ENCODE assay signal across 32 cellular contexts in genomic region chr11:22203281-22203680, GRCh38. TPM values are rescaled to one million over a fixed set of nuclear protein-coding genes. Genes with fewer than 3 reads are reported as not detected.
DNase-seq lines count a peak whose midpoint lies in the region; ATAC-seq, FAIRE-seq and TF ChIP-seq lines count a peak whose summit lies in the region.
"Had no signal": no experiment of that assay in that cellular context is flagged by ENCODE, and none has a peak within 500 bp of the region (broad histone marks: within the 10 kb centered on the region; RNA-seq: fewer than 3 reads in every experiment).

No MANE protein-coding gene starts in this region.

- in situ Hi-C loops in GM12878 (cut with MboI), result no loop called here

- POLR2A ChIA-PET in GM12878 (lab: Charles Lee), result no interaction called here

- DNase-seq in GM12878 (ENCODE audit: low read depth, low spot score) (no peak), GM19239 (ENCODE audit: insufficient read length, low spot score) (no peak), tibial nerve (ENCODE audit: low spot score in 2 of 2) (no peak), iPS-NIHi7 (ENCODE audit: extremely low spot score) (no peak)
- DNase-seq: activated CD4-positive, alpha-beta T cell treated with anti-CD3 and anti-CD28 coated beads for 4 hours; caudate nucleus; CD4-positive, CD25-positive, alpha-beta regulatory T cell; head of caudate nucleus; left cardiac atrium; mesenchymal stem cell; NCI-H1048; NCI-H187; NCI-H526 treated with DMSO at 0.1 percent for 48 hours; occipital lobe; retina; stimulated activated naive CD4-positive, alpha-beta T cell; T-helper 2 cell; testis had no signal

- SMC1A ChIA-PET in GM12878 (lab: Charles Lee; ENCODE audit: uncharacterized antibody, unreplicated experiment), result interaction anchor here (0.9 to 4.1 kb wide), 9 partner anchors 9 to 41 kb away, joined by 3 to 22 read pairs (median 5); no protein-coding TSS in a partner anchor

- CTCF ChIA-PET in GM12878 (lab: Yijun Ruan, JAX), result interaction anchor here (1.0 to 2.1 kb wide), 6 partner anchors 11 to 584 kb away, joined by 3 to 10 read pairs (median 6); partner anchors contain the start of gene ANO5

- BruUV-seq in GM12878 (replicated peaks; lab: Mats Ljungman, UMichigan), result no TSS peak

- H3K9me3 ChIP-seq in GM12878 (replicated peaks; ENCODE audit: control insufficient read depth, insufficient read depth, low read length), result no peaks in the 10 kb centered on the region
- H3K9me3 ChIP-seq in tibial nerve, result no peaks in the 10 kb centered on the region
- H3K9me3 ChIP-seq: ascending aorta, testis, vagina had no signal

- no peak for TF ChIP-seq CTCF in GM12878 (IDR thresholded peaks at IDR 0.05 in 2 of 3, conservative IDR thresholded peaks at IDR 0.05 in 1 of 3; ENCODE audit: control insufficient read depth in 2 of 3, extremely low read depth in 1 of 3, insufficient read depth in 1 of 3, low read depth in 3 of 3, low read length in 3 of 3)
- no peak for TF ChIP-seq CTCF in tibial nerve (IDR thresholded peaks at IDR 0.05)

- no peaks in the 10 kb centered on the region for H4K20me1 ChIP-seq in GM12878 (ENCODE audit: control insufficient read depth, insufficient read depth)

- no peaks in the 10 kb centered on the region for H3K36me3 ChIP-seq in GM12878 (ENCODE audit: control insufficient read depth in 2 of 2, insufficient read depth in 2 of 2, low read length in 1 of 2)
- H3K36me3 ChIP-seq in tibial nerve, result no peaks in the 10 kb centered on the region
- H3K36me3 ChIP-seq: ascending aorta, vagina had no signal

- WGBS in GM12878 (ENCODE audit: insufficient coverage, insufficient replicate concordance, low lambda C conversion rate, missing lambda C conversion rate), result 2% methylated on average over 4 of the region's 4 CpGs
- WGBS in tibial nerve, 2 donors, result 95 to 97% methylated on average over 4 of the region's 4 CpGs

- no peaks in the 10 kb centered on the region for H3K27me3 ChIP-seq in GM12878 (replicated peaks in 1 of 2; ENCODE audit: control insufficient read depth in 2 of 2, insufficient read depth in 2 of 2, low read length in 1 of 2)
- H3K27me3 ChIP-seq in tibial nerve, result no peaks in the 10 kb centered on the region
- H3K27me3 ChIP-seq: ascending aorta, testis, vagina had no signal

- no peaks in the 10 kb centered on the region for H3K79me2 ChIP-seq in GM12878 (ENCODE audit: control insufficient read depth, insufficient read depth, low read length)

- H2AFZ ChIP-seq in GM12878 (ENCODE audit: control insufficient read depth, low read depth, low read length), result no peak overlapping the region

- no peak for TF ChIP-seq POLR2A in GM12878 (IDR thresholded peaks at IDR 0.05; ENCODE audit: low read depth, low read length)
- no peak for TF ChIP-seq POLR2A in tibial nerve (IDR thresholded peaks at IDR 0.05)

- H3K27ac ChIP-seq in GM12878 (ENCODE audit: control insufficient read depth, insufficient read depth), result no peak overlapping the region
- H3K27ac ChIP-seq in tibial nerve, result no peak overlapping the region
- H3K27ac ChIP-seq: ascending aorta, HL-60, RWPE1, SK-N-MC, testis, vagina had no signal

- H3K9ac ChIP-seq in GM12878 (ENCODE audit: control insufficient read depth, insufficient read depth, low read length), result no peak overlapping the region

- no peak for TF ChIP-seq RAD21 in GM12878 (IDR thresholded peaks at IDR 0.05; ENCODE audit: insufficient read depth, low read depth, low read length)

- intact Hi-C loops in GM12878 (cut with micrococcal nuclease; ENCODE audit: unreplicated experiment), result no loop called here

- no peak overlapping the region for H3K4me2 ChIP-seq in GM12878 (ENCODE audit: control insufficient read depth, insufficient read depth)
- H3K4me2 ChIP-seq: smooth muscle cell had no signal

- TF ChIP-seq EP300 in GM12878 (IDR thresholded peaks at IDR 0.05; ENCODE audit: borderline replicate concordance in 1 of 2, control insufficient read depth in 1 of 2, low read depth in 2 of 2, low read length in 2 of 2) (peak in 1 of 2 experiments; percentile 29; a peak in 1 of 4 replicates), tibial nerve (IDR thresholded peaks at IDR 0.05) (no peak)

- H3K4me1 ChIP-seq in GM12878 (ENCODE audit: control insufficient read depth, insufficient read depth, low read length), result no peaks in the 10 kb centered on the region
- no peaks in the 10 kb centered on the region for H3K4me1 ChIP-seq in tibial nerve
- H3K4me1 ChIP-seq: ascending aorta, testis, vagina had no signal

- RAD21 ChIA-PET in GM12878 (lab: Charles Lee; ENCODE audit: unreplicated experiment), result interaction anchor here (1.2 to 2.1 kb wide), 3 partner anchors 9 to 41 kb away, joined by 3 to 13 read pairs (median 7); no protein-coding TSS in a partner anchor

- no peak for FAIRE-seq in GM12878 (lab: Jason Lieb, UNC)
- FAIRE-seq in GM19239 (lab: Jason Lieb, UNC), result no peak
- FAIRE-seq: endothelial cell of umbilical vein, G401.6, HepG2 had no signal

- no peak overlapping the region for H3K4me3 ChIP-seq in GM12878
- H3K4me3 ChIP-seq in tibial nerve, result no peak overlapping the region
- H3K4me3 ChIP-seq: ascending aorta, SK-N-MC, smooth muscle cell, testis, vagina had no signal

- ATAC-seq in GM18520 (IDR thresholded peaks at IDR 0.05; ENCODE audit: unreplicated experiment) (peak; percentile 79), GM19467 (IDR thresholded peaks at IDR 0.05; ENCODE audit: unreplicated experiment) (peak; percentile 59), HG02885 (IDR thresholded peaks at IDR 0.05; ENCODE audit: poor library complexity, unreplicated experiment) (peak; percentile 73), GM12878 (peak; percentile 91)
- ATAC-seq: activated naive CD4-positive, alpha-beta T cell treated with anti-CD3 and anti-CD28 coated beads, Interleukin-2, amount 50 U/mL, for 72 hours; HepG2; left cardiac atrium had no signal

TF ChIP-seq in GM12878, 131 proteins besides CTCF, POLR2A, EP300 and RAD21 (continues in another document):
- TF ChIP-seq ATF2 (IDR thresholded peaks at IDR 0.05; ENCODE audit: low read length) (no peak), JUNB (IDR thresholded peaks at IDR 0.05) (peak; percentile 19; the same call in 1 of the 2 replicates), MLLT1 (IDR thresholded peaks at IDR 0.05) (peak; percentile 91), NFIC (IDR thresholded peaks at IDR 0.05; ENCODE audit: low read depth, low read length) (peak; percentile 64; the same call in 1 of the 2 replicates), MTA2 (IDR thresholded peaks at IDR 0.05; ENCODE audit: low read depth) (peak; percentile 87), CBFB (IDR thresholded peaks at IDR 0.05; ENCODE audit: low read depth) (peak; percentile 52), CEBPB (IDR thresholded peaks at IDR 0.05; ENCODE audit: borderline replicate concordance in 1 of 2, low read depth in 2 of 2, low read length in 2 of 2) (no peak), MEF2B (IDR thresholded peaks at IDR 0.05; ENCODE audit: partially characterized antibody, poor library complexity, severe bottlenecking) (peak; percentile 62)

RNA-seq across cellular contexts. Expression of gene ANO5, which starts 10.4 kb away (rescaled TPM):
- total RNA-seq in GM12878 (2013; cell fraction: nucleolus; rRNA removed), result 19.9 TPM in 2 replicates
- total RNA-seq in GM12878 (2014; rRNA removed) (9.5 and 11.2 TPM in 2 replicates), GM12878 (2014; rRNA removed; fragmentation: Illumina TruSeq; extraction: Trizol) (8.3 and 8.4 TPM in 2 replicates), GM12878 (2021) (6.1 and 6.3 TPM in 2 replicates), tibial nerve (1 to 10 TPM in 3 of 4 donors, under 1 TPM in 1; 0.90 to 5.1 (median 1.1) TPM)
- 0.52 TPM for polyA plus RNA-seq in GM12878 (2011; ENCODE audit: low read depth)
- polyA plus RNA-seq in GM12878 (2011; rRNA removed) (10.2 TPM in 2 replicates), GM12878 (2014; fragmentation: Illumina TruSeq; extraction: Trizol) (4.5 and 8.2 TPM in 2 replicates), GM12878 (2014; fragmentation: Nextera tagmentation; extraction: Ambion mirVana) (1 to 10 TPM; 1.6 to 3.1 TPM), GM12878 (2014; rRNA removed) (2.9 and 3.7 TPM in 2 replicates), GM12878 (2016; fragmentation: Nextera tagmentation; extraction: Ambion mirVana) (1 to 10 TPM; 3.1 TPM)
- polyA plus RNA-seq in GM12878 (2011; cell fraction: cytosol; rRNA removed), result 5.6 and 6.2 TPM in 2 replicates
- 10.4 and 16.0 TPM in 2 replicates for polyA plus RNA-seq in GM12878 (2011; cell fraction: nucleus; rRNA removed)
- polyA plus RNA-seq in GM12878 (2012), result 1.0 and 1.3 TPM in 2 replicates
- polyA minus RNA-seq in GM12878 (2011; rRNA and poly(A)+ RNA removed), result 19.4 and 31.2 TPM in 2 replicates
- 3.9 and 6.1 TPM in 2 replicates for polyA minus RNA-seq in GM12878 (2011; cell fraction: cytosol; rRNA and poly(A)+ RNA removed)
- 13.8 and 15.1 TPM in 2 replicates for polyA minus RNA-seq in GM12878 (2011; cell fraction: nucleus; rRNA and poly(A)+ RNA removed)
- total RNA-seq: ascending aorta; CD4-positive, CD25-positive, alpha-beta regulatory T cell; myocyte had no signal
- polyA plus RNA-seq: CD4-positive, CD25-positive, alpha-beta regulatory T cell; smooth muscle cell had no signal
